In the genomic region with DNA sequence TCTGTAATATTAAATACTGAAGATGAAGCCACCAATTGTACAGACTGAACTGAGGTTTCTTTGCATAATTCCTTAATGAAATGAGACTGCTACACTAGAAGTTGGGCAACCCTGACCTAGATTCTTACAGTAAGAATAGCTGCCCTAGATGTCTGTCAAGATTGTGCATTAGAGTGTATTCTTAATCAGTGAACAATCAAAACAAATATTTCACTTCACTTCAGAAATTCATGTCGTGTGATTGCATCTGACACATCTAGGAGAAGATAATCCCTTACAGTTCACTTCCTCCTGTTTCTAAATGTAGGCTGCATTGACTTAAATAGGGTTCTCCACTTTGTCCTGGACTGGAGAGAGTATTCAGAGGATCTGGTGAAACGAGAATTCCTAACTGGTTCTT, we compare ENCODE assay signal across 22 cellular contexts.
"Had no signal": no experiment of that assay in that cellular context is flagged by ENCODE, and none has a peak within 500 bp of the region (broad histone marks: within the 10 kb centered on the region; RNA-seq: fewer than 3 reads in every experiment).

No MANE protein-coding gene starts in this region.

- H3K27ac ChIP-seq: neutrophil, pancreas, prostate gland, right lobe of liver, sigmoid colon, stomach, thoracic aorta, thyroid gland, tibial nerve, upper lobe of right lung, uterus had no signal

- H3K9me3 ChIP-seq: neutrophil, pancreas, prostate gland, right lobe of liver, sigmoid colon, thoracic aorta, thyroid gland, tibial nerve, upper lobe of right lung, uterus had no signal

- H3K27me3 ChIP-seq: neutrophil, pancreas, right lobe of liver, sigmoid colon, stomach, thyroid gland, tibial nerve, upper lobe of right lung, uterus had no signal

- H3K4me3 ChIP-seq: pancreas, prostate gland, right lobe of liver, sigmoid colon, stomach, thoracic aorta, thyroid gland, tibial nerve, upper lobe of right lung, uterus had no signal

- DNase-seq: naive thymus-derived CD4-positive, alpha-beta T cell; natural killer cell; nucleus accumbens; pancreas; right cardiac atrium; right lobe of liver; sigmoid colon; small intestine; stimulated activated CD4-positive, alpha-beta T cell treated with anti-CD3 and anti-CD28 coated beads, Interleukin-15, amount 100 ng/mL, for 24 hours; stimulated activated CD4-positive, alpha-beta T cell treated with anti-CD3 and anti-CD28 coated beads, Interleukin-2, amount 100 ng/mL, for 24 hours; stimulated activated CD4-positive, alpha-beta T cell treated with anti-CD3 and anti-CD28 coated beads, Interleukin-2, amount 100 ng/mL, for 48 hours; stimulated activated CD4-positive, alpha-beta T cell treated with anti-CD3 and anti-CD28 coated beads, Interleukin-4, amount 100 ng/mL, for 24 hours; stimulated activated naive B cell treated with anti-CD40 and anti-IgM and Interleukin-4, amounts not matched to agents 10 μg/mL and 1 μg/mL and 100 μg/mL, for 72 hours; stimulated activated naive CD4-positive, alpha-beta T cell treated with Interleukin-2 at 50 U/mL for 16 hours; stomach; thyroid gland; upper lobe of right lung; uterus had no signal

- H3K36me3 ChIP-seq: neutrophil, pancreas, prostate gland, right lobe of liver, sigmoid colon, stomach, thoracic aorta, thyroid gland, tibial nerve, upper lobe of right lung, uterus had no signal

- H3K4me1 ChIP-seq: pancreas, prostate gland, right lobe of liver, sigmoid colon, stomach, thyroid gland, tibial nerve, upper lobe of right lung, uterus had no signal
